Comparison of ENCODE assay signal across 1 cellular context in genomic region chr12:5796171-5797091, GRCh38.
TF ChIP-seq lines count a peak whose summit lies in the region.

No MANE protein-coding gene starts in this region.

TF ChIP-seq in K562, 482 proteins besides CTCF, POLR2A, EP300 and RAD21 (continued from another document):
- TF ChIP-seq DMBX1 (CRISPR knock-in tag; IDR thresholded peaks at IDR 0.05; ENCODE audit: borderline replicate concordance) (no peak), NRF1 (conservative IDR thresholded peaks at IDR 0.05 in 1 of 2, IDR thresholded peaks at IDR 0.05 in 1 of 2) (no peak), ELF4 (CRISPR knock-in tag; IDR thresholded peaks at IDR 0.05) (0 out of 2 replicates have a peak, but pooled peaks have one; percentile 53), ZNF12 (CRISPR knock-in tag; IDR thresholded peaks at IDR 0.05) (no peak), FOXJ3 (CRISPR knock-in tag; IDR thresholded peaks at IDR 0.05) (no peak), UBTF (IDR thresholded peaks at IDR 0.05; ENCODE audit: borderline replicate concordance in 1 of 2, low read depth in 2 of 2, low read length in 2 of 2) (no peak), SMARCA5 (IDR thresholded peaks at IDR 0.05) (0 out of 2 replicates have a peak, but pooled peaks have one; percentile 25), TSHZ1 (CRISPR knock-in tag; IDR thresholded peaks at IDR 0.05) (no peak), NKRF (IDR thresholded peaks at IDR 0.05; ENCODE audit: borderline replicate concordance) (0 out of 2 replicates have a peak, but pooled peaks have one; percentile 30), ZC3H4 (CRISPR knock-in tag; IDR thresholded peaks at IDR 0.05; ENCODE audit: borderline replicate concordance) (no peak), TSC22D4 (tag; IDR thresholded peaks at IDR 0.05) (peak; percentile 40; the same call in 1 of the 2 replicates), ARID2 (IDR thresholded peaks at IDR 0.05) (peak; percentile 60), HSF4 (CRISPR knock-in tag; IDR thresholded peaks at IDR 0.05; ENCODE audit: borderline replicate concordance) (no peak), PYGO2 (tag; IDR thresholded peaks at IDR 0.05) (no peak), CXXC5 (CRISPR knock-in tag; IDR thresholded peaks at IDR 0.05) (no peak), PHF20 (IDR thresholded peaks at IDR 0.05; ENCODE audit: partially characterized antibody) (peak; percentile 24), DDX20 (tag; IDR thresholded peaks at IDR 0.05; ENCODE audit: low read depth) (no peak), TARDBP (IDR thresholded peaks at IDR 0.05) (no peak), THRB (CRISPR knock-in tag; conservative IDR thresholded peaks at IDR 0.05) (0 out of 2 replicates have a peak, but pooled peaks have one; percentile 36), L3MBTL2 (IDR thresholded peaks at IDR 0.05) (no peak), SAFB (IDR thresholded peaks at IDR 0.05; ENCODE audit: borderline replicate concordance, low read depth, low read length) (no peak)
